Comparison of ENCODE assay signal across 9 cellular contexts in the genomic region with DNA sequence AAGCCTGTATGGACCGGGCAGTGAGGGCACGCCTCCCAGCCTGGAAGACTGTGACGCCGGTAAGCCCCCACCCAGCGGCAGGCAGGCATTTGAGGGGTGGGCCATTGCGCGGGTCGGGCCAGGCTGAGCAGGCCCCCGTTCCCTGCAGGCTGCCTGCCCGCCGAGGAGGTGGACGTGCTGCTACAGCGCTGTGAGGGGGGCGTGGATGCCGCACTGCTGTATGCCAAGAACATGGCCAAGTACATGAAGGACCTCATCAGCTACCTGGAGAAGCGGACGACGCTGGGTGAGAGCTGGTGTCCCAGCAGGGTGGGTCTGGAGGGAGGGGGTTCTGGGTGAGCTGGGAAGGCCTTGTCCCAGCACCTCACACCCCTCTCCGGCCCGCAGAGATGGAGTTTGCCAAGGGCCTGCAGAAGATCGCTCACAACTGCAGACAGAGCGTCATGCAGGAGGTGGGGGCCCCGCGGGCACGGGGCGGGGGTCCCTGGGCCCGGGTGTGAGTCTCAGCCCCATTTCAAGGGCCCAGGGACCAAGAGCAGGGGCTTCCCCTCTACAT. TPM values are rescaled to one million over a fixed set of nuclear protein-coding genes. Genes with fewer than 3 reads are reported as not detected.
DNase-seq lines count a peak whose midpoint lies in the region; ATAC-seq, FAIRE-seq and TF ChIP-seq lines count a peak whose summit lies in the region.
"Had no signal": no experiment of that assay in that cellular context is flagged by ENCODE, and none has a peak within 500 bp of the region (broad histone marks: within the 10 kb centered on the region; RNA-seq: fewer than 3 reads in every experiment).

No MANE protein-coding gene starts in this region.

- TF ChIP-seq CTCF in OCI-LY3 (IDR thresholded peaks at IDR 0.05; ENCODE audit: low read depth, low read length) (no peak), K562 (IDR thresholded peaks at IDR 0.05 in 2 of 3, conservative IDR thresholded peaks at IDR 0.05 in 1 of 3; ENCODE audit: insufficient read depth in 2 of 3, low read depth in 1 of 3, low read length in 3 of 3) (no peak)

- no peaks in the 10 kb centered on the region for H3K9me3 Mint-ChIP-seq in T-helper 2 cell treated with Interferon-gamma antibody and Interleukin-4, amounts not matched to agents 5 μg/mL and 100 μg/mL, for 36 hours

- H3K79me2 ChIP-seq in OCI-LY3 (ENCODE audit: low read length) (peaks cover 13% of the 10 kb centered on the region), K562 (ENCODE audit: control insufficient read depth, insufficient read depth, low read length) (no peaks in the 10 kb centered on the region)

- intact Hi-C loops in K562 (cut with micrococcal nuclease), result no loop called here

- H3K4me3 Mint-ChIP-seq in T-helper 2 cell treated with Interferon-gamma antibody and Interleukin-4, amounts not matched to agents 5 μg/mL and 100 μg/mL, for 36 hours, result peak overlapping the region; percentile 69

- no peak for TF ChIP-seq POLR2A in K562 (conservative IDR thresholded peaks at IDR 0.05)

- WGBS in K562 (ENCODE audit: insufficient coverage, low coverage, missing lambda C conversion rate), result 79% methylated on average over 18 of the region's 27 CpGs

- H3K27me3 ChIP-seq in OCI-LY3 (ENCODE audit: low read depth, low read length) (no peaks in the 10 kb centered on the region), K562 (ENCODE audit: control insufficient read depth in 2 of 2, insufficient read depth in 2 of 2, low read length in 2 of 2) (no peaks in the 10 kb centered on the region)

- no peak for DNase-seq in T-helper 2 cell treated with Interferon-gamma antibody and Interleukin-4, amounts not matched to agents 5 μg/mL and 100 μg/mL, for 36 hours (ENCODE audit: low spot score)
- DNase-seq in T-helper 2 cell (no peak), K562 (ENCODE audit: extremely low read depth in 1 of 4, low spot score in 3 of 4) (no peak), D341Med (ENCODE audit: low spot score) (no peak), 8988T (no peak), GDM1 (lab: John Stamatoyannopoulos, UW) (no peak)
- DNase-seq in stimulated activated CD8-positive, alpha-beta memory T cell treated with anti-CD3 and anti-CD28 coated beads, Interleukin-4, amount 100 ng/mL, for 48 hours, result peak; percentile 37
- DNase-seq: cortex of kidney had no signal

- H3K36me3 ChIP-seq in OCI-LY3 (replicated peaks; ENCODE audit: low read depth, low read length) (peaks cover 28% of the 10 kb centered on the region), K562 (ENCODE audit: control insufficient read depth, insufficient read depth, low read length) (no peaks in the 10 kb centered on the region)

- no TSS peak for BruUV-seq in K562 (replicated peaks; lab: Mats Ljungman, UMichigan)

- peak overlapping the region; percentile 79 for H3K27ac Mint-ChIP-seq in T-helper 2 cell treated with Interferon-gamma antibody and Interleukin-4, amounts not matched to agents 5 μg/mL and 100 μg/mL, for 36 hours

- CTCF ChIA-PET in K562 (lab: Yijun Ruan, JAX; ENCODE audit: low intra/inter-chr PET ratio), result interaction anchor here (0.7 kb wide), 1 partner anchor 518 kb away, joined by 3 read pairs; no protein-coding TSS in a partner anchor

- POLR2A ChIA-PET in K562 (lab: Yijun Ruan, JAX), result interaction anchor here (0.8 to 2.1 kb wide), 4 partner anchors 11 to 32 kb away, joined by 3 to 11 read pairs (median 9); a partner anchor contains a TSS

- no peaks in the 10 kb centered on the region for H3K9me1 ChIP-seq in K562 (ENCODE audit: control insufficient read depth, insufficient read depth, low read length)

- H3K27ac ChIP-seq in OCI-LY3 (ENCODE audit: low read length) (no peak overlapping the region), K562 (ENCODE audit: extremely low read depth, low read depth, low read length) (peak overlapping the region; percentile 5; the same call in 1 of the 3 replicates)

- no peak for TF ChIP-seq RAD21 in K562 (CRISPR knock-in tag; conservative IDR thresholded peaks at IDR 0.05 in 1 of 2, IDR thresholded peaks at IDR 0.05 in 1 of 2)

- H3K4me3 ChIP-seq in OCI-LY3 (ENCODE audit: low read length) (peak overlapping the region; percentile 70), K562 (no peak overlapping the region)

- no peak for FAIRE-seq in K562 (lab: Jason Lieb, UNC)

- no peak for TF ChIP-seq EP300 in K562 (IDR thresholded peaks at IDR 0.05; ENCODE audit: low read length)

- H2AFZ ChIP-seq in OCI-LY3 (ENCODE audit: low read depth, low read length), result no peak overlapping the region
- no peak overlapping the region for H2AFZ ChIP-seq in K562 (ENCODE audit: low read depth, low read length)

- H3K9me3 ChIP-seq in OCI-LY3 (ENCODE audit: insufficient read depth, low read length) (no peaks in the 10 kb centered on the region), K562 (replicated peaks; ENCODE audit: control insufficient read depth, insufficient read depth, low read depth, low read length) (no peaks in the 10 kb centered on the region)

- H3K9ac ChIP-seq in OCI-LY3 (ENCODE audit: low read length) (peak overlapping the region; percentile 46), K562 (ENCODE audit: insufficient read depth in 1 of 2, low read depth in 2 of 2, low read length in 2 of 2) (peak overlapping the region in 1 of 2 experiments; percentile 89; a peak in 2 of 4 replicates)

- H4K20me1 ChIP-seq in OCI-LY3 (ENCODE audit: insufficient read depth, low read length) (no peaks in the 10 kb centered on the region), K562 (replicated peaks; ENCODE audit: control insufficient read depth, insufficient read depth, low read length) (0 out of 2 replicates have a peak, but pooled peaks cover 3% of the 10 kb centered on the region)

- no peaks in the 10 kb centered on the region for H3K27me3 Mint-ChIP-seq in T-helper 2 cell treated with Interferon-gamma antibody and Interleukin-4, amounts not matched to agents 5 μg/mL and 100 μg/mL, for 36 hours (ENCODE audit: low read depth)

- H3K4me1 Mint-ChIP-seq in T-helper 2 cell treated with Interferon-gamma antibody and Interleukin-4, amounts not matched to agents 5 μg/mL and 100 μg/mL, for 36 hours (ENCODE audit: low read depth), result peaks cover 41% of the 10 kb centered on the region

- in situ Hi-C loops in K562 (cut with MboI), result no loop called here

- H3K36me3 Mint-ChIP-seq in T-helper 2 cell treated with Interferon-gamma antibody and Interleukin-4, amounts not matched to agents 5 μg/mL and 100 μg/mL, for 36 hours (ENCODE audit: low read depth), result peaks cover 62% of the 10 kb centered on the region

- H3K4me1 ChIP-seq in OCI-LY3 (ENCODE audit: low read length) (peaks cover 42% of the 10 kb centered on the region), K562 (replicated peaks in 1 of 2; ENCODE audit: control insufficient read depth in 2 of 2, insufficient read depth in 2 of 2, low read length in 2 of 2) (peaks cover 32 to 66% of the 10 kb centered on the region in 2 experiments)

- H3K4me2 ChIP-seq in OCI-LY3 (ENCODE audit: low read length) (peak overlapping the region; percentile 75), K562 (ENCODE audit: insufficient read depth, low read length) (peak overlapping the region; percentile 34; the same call in 1 of the 2 replicates)

- ATAC-seq in K562, result no peak

RNA-seq across cellular contexts. Expression of a gene that starts 7.1 kb away (rescaled TPM):
- total RNA-seq in K562 (2011; cell fraction: chromatin; rRNA removed; ENCODE audit: low replicate concordance), result 25.6 and 81.0 TPM in 2 replicates
- 39.0 and 49.5 TPM in 2 replicates for total RNA-seq in K562 (2011; cell fraction: nucleolus; rRNA removed)
- 22.7 and 24.1 TPM in 2 replicates for total RNA-seq in K562 (2011; cell fraction: nucleoplasm; rRNA removed)
- total RNA-seq in K562 (2014; rRNA removed) (22.1 and 31.1 TPM in 2 replicates), K562 (2014; rRNA removed; fragmentation: Illumina TruSeq; extraction: Trizol) (1.0 and 1.8 TPM in 2 replicates), K562 (2015; rRNA removed; fragmentation: Illumina TruSeq; extraction: Trizol) (4.2 and 6.0 TPM in 2 replicates), K562 (2021) (18.0 and 19.9 TPM in 2 replicates)
- polyA plus RNA-seq in K562 (2011; rRNA removed) (4.4 and 7.6 TPM in 2 replicates), K562 (2014; fragmentation: Illumina TruSeq; extraction: Trizol) (1.9 and 6.9 TPM in 2 replicates), K562 (2014; fragmentation: Nextera tagmentation; extraction: Ambion mirVana) (under 1 TPM; 0.08 to 0.63 TPM), K562 (2014; rRNA removed) (16.3 and 20.2 TPM in 2 replicates)
- polyA plus RNA-seq in K562 (2011; cell fraction: cytosol; rRNA removed), result 5.6 and 12.6 TPM in 2 replicates
- 17.8 and 38.7 TPM in 2 replicates for polyA plus RNA-seq in K562 (2011; cell fraction: nucleus; rRNA removed)
- polyA plus RNA-seq in K562 (2012), result 15.0 and 15.2 TPM in 2 replicates
- polyA minus RNA-seq in K562 (2011; rRNA and poly(A)+ RNA removed), result 1.7 and 2.0 TPM in 2 replicates
- 6.2 and 8.5 TPM in 2 replicates for polyA minus RNA-seq in K562 (2011; cell fraction: cytosol; rRNA and poly(A)+ RNA removed)
- 5.5 and 6.6 TPM in 2 replicates for polyA minus RNA-seq in K562 (2011; cell fraction: nucleus; rRNA and poly(A)+ RNA removed)

RNA-seq across cellular contexts. Expression of a gene that starts 21.1 kb away (rescaled TPM):
- total RNA-seq in K562 (2011; cell fraction: chromatin; rRNA removed; ENCODE audit: low replicate concordance), result 38.2 and 129 TPM in 2 replicates
- 126 and 135 TPM in 2 replicates for total RNA-seq in K562 (2011; cell fraction: nucleolus; rRNA removed)
- total RNA-seq in K562 (2011; cell fraction: nucleoplasm; rRNA removed), result 74.1 and 78.7 TPM in 2 replicates
- 297 and 441 TPM in 2 replicates for total RNA-seq in K562 (2014; rRNA removed)
- total RNA-seq in K562 (2014; rRNA removed; fragmentation: Illumina TruSeq; extraction: Trizol), result 40.2 and 78.0 TPM in 2 replicates
- total RNA-seq in K562 (2015; rRNA removed; fragmentation: Illumina TruSeq; extraction: Trizol), result 141 and 144 TPM in 2 replicates
- total RNA-seq in K562 (2021), result 328 and 351 TPM in 2 replicates
- polyA plus RNA-seq in K562 (2011; rRNA removed), result 244 and 334 TPM in 2 replicates
- 305 and 616 TPM in 2 replicates for polyA plus RNA-seq in K562 (2011; cell fraction: cytosol; rRNA removed)
- 112 and 143 TPM in 2 replicates for polyA plus RNA-seq in K562 (2011; cell fraction: nucleus; rRNA removed)
- polyA plus RNA-seq in K562 (2012), result 291 and 445 TPM in 2 replicates
- 267 and 448 TPM in 2 replicates for polyA plus RNA-seq in K562 (2014; fragmentation: Illumina TruSeq; extraction: Trizol)
- polyA plus RNA-seq in K562 (2014; fragmentation: Nextera tagmentation; extraction: Ambion mirVana), result 10 to 100 TPM in 1 of 2 experiments, 1 to 10 TPM in 1; 3.4 to 32.5 TPM
- 413 and 438 TPM in 2 replicates for polyA plus RNA-seq in K562 (2014; rRNA removed)
- polyA minus RNA-seq in K562 (2011; rRNA and poly(A)+ RNA removed), result 36.0 and 77.6 TPM in 2 replicates
- 127 and 173 TPM in 2 replicates for polyA minus RNA-seq in K562 (2011; cell fraction: cytosol; rRNA and poly(A)+ RNA removed)
- 45.4 and 50.5 TPM in 2 replicates for polyA minus RNA-seq in K562 (2011; cell fraction: nucleus; rRNA and poly(A)+ RNA removed)

RNA-seq across cellular contexts. Expression of a gene that starts 29.8 kb away (rescaled TPM):
- total RNA-seq in K562 (2011; cell fraction: chromatin; rRNA removed; ENCODE audit: low replicate concordance), result 61.5 and 154 TPM in 2 replicates
- 171 and 189 TPM in 2 replicates for total RNA-seq in K562 (2011; cell fraction: nucleolus; rRNA removed)
- total RNA-seq in K562 (2011; cell fraction: nucleoplasm; rRNA removed), result 129 and 161 TPM in 2 replicates
- total RNA-seq in K562 (2014; rRNA removed) (639 and 643 TPM in 2 replicates), K562 (2014; rRNA removed; fragmentation: Illumina TruSeq; extraction: Trizol) (131 and 209 TPM in 2 replicates), K562 (2015; rRNA removed; fragmentation: Illumina TruSeq; extraction: Trizol) (349 and 395 TPM in 2 replicates), K562 (2021) (383 and 392 TPM in 2 replicates)
- polyA plus RNA-seq in K562 (2011; rRNA removed) (223 and 286 TPM in 2 replicates), K562 (2014; fragmentation: Illumina TruSeq; extraction: Trizol) (434 and 536 TPM in 2 replicates), K562 (2014; fragmentation: Nextera tagmentation; extraction: Ambion mirVana) (100 to 1,000 TPM in 1 of 2 experiments, 10 to 100 TPM in 1; 61.4 to 125 TPM), K562 (2014; rRNA removed) (661 and 856 TPM in 2 replicates)
- 531 and 777 TPM in 2 replicates for polyA plus RNA-seq in K562 (2011; cell fraction: cytosol; rRNA removed)
- polyA plus RNA-seq in K562 (2011; cell fraction: nucleus; rRNA removed), result 389 and 485 TPM in 2 replicates
- 659 and 746 TPM in 2 replicates for polyA plus RNA-seq in K562 (2012)
- 117 and 134 TPM in 2 replicates for polyA minus RNA-seq in K562 (2011; rRNA and poly(A)+ RNA removed)
- 191 and 300 TPM in 2 replicates for polyA minus RNA-seq in K562 (2011; cell fraction: cytosol; rRNA and poly(A)+ RNA removed)
- polyA minus RNA-seq in K562 (2011; cell fraction: nucleus; rRNA and poly(A)+ RNA removed), result 54.3 and 64.1 TPM in 2 replicates

RNA-seq across cellular contexts. Expression of a gene that starts 34.1 kb away (rescaled TPM):
- 266 and 789 TPM in 2 replicates for total RNA-seq in K562 (2011; cell fraction: chromatin; rRNA removed; ENCODE audit: low replicate concordance)
- 519 and 639 TPM in 2 replicates for total RNA-seq in K562 (2011; cell fraction: nucleolus; rRNA removed)
- total RNA-seq in K562 (2011; cell fraction: nucleoplasm; rRNA removed), result 258 and 297 TPM in 2 replicates
- total RNA-seq in K562 (2014; rRNA removed) (31.4 and 45.4 TPM in 2 replicates), K562 (2014; rRNA removed; fragmentation: Illumina TruSeq; extraction: Trizol) (8.9 and 12.7 TPM in 2 replicates), K562 (2015; rRNA removed; fragmentation: Illumina TruSeq; extraction: Trizol) (19.1 and 22.8 TPM in 2 replicates), K562 (2021) (90.0 and 96.1 TPM in 2 replicates)
- polyA plus RNA-seq in K562 (2011; rRNA removed) (32.6 and 52.0 TPM in 2 replicates), K562 (2014; fragmentation: Illumina TruSeq; extraction: Trizol) (31.2 and 32.6 TPM in 2 replicates), K562 (2014; fragmentation: Nextera tagmentation; extraction: Ambion mirVana) (1 to 10 TPM; 2.3 to 3.0 TPM), K562 (2014; rRNA removed) (73.5 and 94.1 TPM in 2 replicates)
- polyA plus RNA-seq in K562 (2011; cell fraction: cytosol; rRNA removed), result 31.0 and 47.7 TPM in 2 replicates
- polyA plus RNA-seq in K562 (2011; cell fraction: nucleus; rRNA removed), result 504 and 724 TPM in 2 replicates
- 65.1 and 67.9 TPM in 2 replicates for polyA plus RNA-seq in K562 (2012)
- 13.1 and 14.8 TPM in 2 replicates for polyA minus RNA-seq in K562 (2011; rRNA and poly(A)+ RNA removed)
- polyA minus RNA-seq in K562 (2011; cell fraction: cytosol; rRNA and poly(A)+ RNA removed), result 24.3 and 51.6 TPM in 2 replicates
- 164 and 176 TPM in 2 replicates for polyA minus RNA-seq in K562 (2011; cell fraction: nucleus; rRNA and poly(A)+ RNA removed)

RNA-seq across cellular contexts. Expression of a gene that starts 47.6 kb away (rescaled TPM):
- 25.1 and 70.9 TPM in 2 replicates for total RNA-seq in K562 (2011; cell fraction: chromatin; rRNA removed; ENCODE audit: low replicate concordance)
- total RNA-seq in K562 (2011; cell fraction: nucleolus; rRNA removed), result 40.8 and 41.4 TPM in 2 replicates
- total RNA-seq in K562 (2011; cell fraction: nucleoplasm; rRNA removed), result 34.4 and 52.1 TPM in 2 replicates
- 82.3 and 124 TPM in 2 replicates for total RNA-seq in K562 (2014; rRNA removed)
- 33.7 and 45.6 TPM in 2 replicates for total RNA-seq in K562 (2014; rRNA removed; fragmentation: Illumina TruSeq; extraction: Trizol)
- 52.7 and 54.9 TPM in 2 replicates for total RNA-seq in K562 (2015; rRNA removed; fragmentation: Illumina TruSeq; extraction: Trizol)
- total RNA-seq in K562 (2021), result 161 and 174 TPM in 2 replicates
- 36.4 and 61.3 TPM in 2 replicates for polyA plus RNA-seq in K562 (2011; rRNA removed)
- 82.9 and 105 TPM in 2 replicates for polyA plus RNA-seq in K562 (2011; cell fraction: cytosol; rRNA removed)
- 42.5 and 55.7 TPM in 2 replicates for polyA plus RNA-seq in K562 (2011; cell fraction: nucleus; rRNA removed)
- polyA plus RNA-seq in K562 (2012), result 82.7 and 152 TPM in 2 replicates
- polyA plus RNA-seq in K562 (2014; fragmentation: Illumina TruSeq; extraction: Trizol), result 123 and 158 TPM in 2 replicates
- polyA plus RNA-seq in K562 (2014; fragmentation: Nextera tagmentation; extraction: Ambion mirVana), result 10 to 100 TPM; 12.1 to 12.8 TPM
- polyA plus RNA-seq in K562 (2014; rRNA removed), result 71.3 and 73.3 TPM in 2 replicates
- 45.8 and 50.7 TPM in 2 replicates for polyA minus RNA-seq in K562 (2011; rRNA and poly(A)+ RNA removed)
- polyA minus RNA-seq in K562 (2011; cell fraction: cytosol; rRNA and poly(A)+ RNA removed), result 132 and 161 TPM in 2 replicates
- 9.0 and 15.9 TPM in 2 replicates for polyA minus RNA-seq in K562 (2011; cell fraction: nucleus; rRNA and poly(A)+ RNA removed)
